Comparison of ENCODE assay signal across 8 cellular contexts in genomic region chr9:129156163-129156562, GRCh38.
"Had no signal": no experiment of that assay in that cellular context is flagged by ENCODE, and none has a peak within 500 bp of the region (broad histone marks: within the 10 kb centered on the region; RNA-seq: fewer than 3 reads in every experiment).

No MANE protein-coding gene starts in this region.

- H3K4me1 ChIP-seq: HAP-1 had no signal

- H3K9me3 ChIP-seq: HAP-1 had no signal

- H3K36me3 ChIP-seq: HAP-1 had no signal

- H3K4me3 ChIP-seq: GM23338, HAP-1, K562 had no signal

- H2AFZ ChIP-seq: GM23338 had no signal

- H3K27ac ChIP-seq: HL-60 had no signal

- H3K4me2 ChIP-seq: GM23338 had no signal

- ATAC-seq: GM23338, HCT116, HepG2, K562 had no signal

- DNase-seq: H7, HFFc6 had no signal
